Comparison of ENCODE assay signal across 21 cellular contexts in the genomic region with DNA sequence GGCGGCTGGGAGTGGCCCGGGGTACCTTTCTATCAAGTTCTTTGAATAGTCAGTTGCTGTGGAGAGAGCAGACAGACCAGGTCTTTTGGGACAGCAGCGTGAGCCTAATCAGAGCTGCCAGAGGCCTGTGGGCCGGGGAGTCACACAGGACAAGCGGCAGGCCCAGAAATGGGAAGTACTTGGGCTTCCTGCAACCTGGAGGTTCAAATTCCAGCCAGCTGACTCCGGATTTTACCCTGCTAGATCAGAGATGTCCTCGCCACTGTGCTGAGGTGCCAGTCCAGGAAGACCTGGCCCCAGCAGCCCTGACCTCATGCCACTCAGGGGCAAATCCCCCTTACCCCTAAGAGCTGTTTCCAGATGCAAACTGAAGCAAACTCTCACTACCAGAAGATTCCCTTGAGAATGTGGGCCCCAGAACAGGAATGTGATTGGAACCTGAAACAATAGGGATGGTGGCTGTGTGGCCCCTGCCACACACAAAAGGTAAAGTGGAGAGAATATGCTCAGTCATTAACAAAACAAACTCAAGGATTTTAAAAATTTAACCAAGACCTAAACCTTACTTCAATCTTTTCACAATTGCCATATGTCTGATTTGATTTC. TPM values are rescaled to one million over a fixed set of nuclear protein-coding genes. Genes with fewer than 3 reads are reported as not detected.
A peak's percentile ranks its signal among the peaks of the same experiment; 100 is the strongest.
DNase-seq lines count a peak whose midpoint lies in the region; ATAC-seq and TF ChIP-seq lines count a peak whose summit lies in the region.
"Had no signal": no experiment of that assay in that cellular context is flagged by ENCODE, and none has a peak within 500 bp of the region (broad histone marks: within the 10 kb centered on the region; RNA-seq: fewer than 3 reads in every experiment).

No MANE protein-coding gene starts in this region.

- no peaks in the 10 kb centered on the region for H3K36me3 Mint-ChIP-seq in glutamatergic neuron (ENCODE audit: unreplicated experiment)
- peaks cover 4% of the 10 kb centered on the region for H3K36me3 Mint-ChIP-seq in progenitor cell of endocrine pancreas (ENCODE audit: insufficient read depth)
- H3K36me3 Mint-ChIP-seq: CD8-positive, alpha-beta T cell had no signal

- no peak overlapping the region for H3K4me3 Mint-ChIP-seq in glutamatergic neuron (ENCODE audit: unreplicated experiment)
- H3K4me3 Mint-ChIP-seq in progenitor cell of endocrine pancreas (ENCODE audit: low read depth): no peak overlapping the region
- H3K4me3 Mint-ChIP-seq: brain; CD8-positive, alpha-beta T cell had no signal

- H3K27ac ChIP-seq in HUES64 (ENCODE audit: low read depth, low read length): peak overlapping the region; percentile 65
- H3K27ac ChIP-seq: esophagus squamous epithelium, hepatocyte, prostate gland, transverse colon had no signal

- TF ChIP-seq CTCF in glutamatergic neuron (IDR thresholded peaks at IDR 0.05; ENCODE audit: partially characterized antibody, unreplicated experiment): no peak
- no peak for TF ChIP-seq CTCF in progenitor cell of endocrine pancreas (IDR thresholded peaks at IDR 0.05; ENCODE audit: unreplicated experiment)
- no peak for TF ChIP-seq CTCF in mucosa of descending colon (IDR thresholded peaks at IDR 0.05)

- intact Hi-C loops in mucosa of descending colon (cut with DNase I, micrococcal nuclease): no loop called here

- H3K9me3 ChIP-seq in HUES64 (ENCODE audit: insufficient read depth, low read depth, low read length) (no peaks in the 10 kb centered on the region), mucosa of descending colon (no peaks in the 10 kb centered on the region)
- H3K9me3 ChIP-seq: esophagus squamous epithelium, prostate gland, transverse colon had no signal

- H3K27me3 ChIP-seq in HUES64 (ENCODE audit: insufficient read depth, low read length): no peaks in the 10 kb centered on the region
- H3K27me3 ChIP-seq: esophagus squamous epithelium, hepatocyte, transverse colon had no signal

- WGBS in HUES64: 87% methylated on average over 7 of the region's 7 CpGs

- H3K4me3 ChIP-seq in HUES64 (ENCODE audit: low read length) (no peak overlapping the region), mucosa of descending colon (no peak overlapping the region)
- H3K4me3 ChIP-seq: esophagus squamous epithelium, hepatocyte, prostate gland, transverse colon had no signal

- DNase-seq in UCSD-AML1 (lab: John Stamatoyannopoulos, UW; ENCODE audit: unreplicated experiment) (peak; percentile 25), glutamatergic neuron (no peak), progenitor cell of endocrine pancreas (ENCODE audit: low spot score, unreplicated experiment) (no peak), COLO668 (lab: John Stamatoyannopoulos, UW; ENCODE audit: unreplicated experiment) (no peak), mucosa of descending colon (no peak), NCI-H1048 (lab: John Stamatoyannopoulos, UW) (no peak)
- DNase-seq: activated CD8-positive, alpha-beta memory T cell treated with anti-CD3 and anti-CD28 coated beads for 24 hours; activated gamma-delta T cell; activated T-cell treated with anti-CD3 and anti-CD28 coated beads, Interleukin-2, amount 50 U/mL, for 1 hour; CD8-positive, alpha-beta T cell; effector memory CD4-positive, alpha-beta T cell; esophagus squamous epithelium; NCI-H1092; NCI-H187 treated with DMSO at 0.1 percent for 48 hours; NCI-H69; transverse colon had no signal

- peaks cover 7% of the 10 kb centered on the region for H3K9me3 Mint-ChIP-seq in glutamatergic neuron (ENCODE audit: unreplicated experiment)
- H3K9me3 Mint-ChIP-seq in progenitor cell of endocrine pancreas (ENCODE audit: low read depth): no peaks in the 10 kb centered on the region
- H3K9me3 Mint-ChIP-seq: brain; CD8-positive, alpha-beta T cell had no signal

- H3K9ac ChIP-seq in HUES64 (ENCODE audit: low read depth, low read length): peak overlapping the region; percentile 2; the same call in 1 of the 2 replicates

- peaks cover 33% of the 10 kb centered on the region for H3K4me1 Mint-ChIP-seq in glutamatergic neuron (ENCODE audit: low read depth, unreplicated experiment)
- peaks cover 23% of the 10 kb centered on the region for H3K4me1 Mint-ChIP-seq in progenitor cell of endocrine pancreas (ENCODE audit: low read depth)

- H3K27me3 Mint-ChIP-seq in glutamatergic neuron (ENCODE audit: unreplicated experiment) (peaks cover 2% of the 10 kb centered on the region), progenitor cell of endocrine pancreas (no peaks in the 10 kb centered on the region)
- H3K27me3 Mint-ChIP-seq: brain had no signal

- H3K27ac Mint-ChIP-seq in glutamatergic neuron (ENCODE audit: unreplicated experiment) (peak overlapping the region; percentile 72), progenitor cell of endocrine pancreas (peak overlapping the region; percentile 41)
- H3K27ac Mint-ChIP-seq: CD8-positive, alpha-beta T cell had no signal

- H3K4me1 ChIP-seq in HUES64 (ENCODE audit: insufficient read depth, low read length) (peaks cover 34% of the 10 kb centered on the region), mucosa of descending colon (ENCODE audit: low read depth) (no peaks in the 10 kb centered on the region)
- H3K4me1 ChIP-seq: prostate gland, transverse colon had no signal

- H3K36me3 ChIP-seq in HUES64 (ENCODE audit: insufficient read depth, low read length) (no peaks in the 10 kb centered on the region), mucosa of descending colon (ENCODE audit: low read depth) (no peaks in the 10 kb centered on the region)
- H3K36me3 ChIP-seq: esophagus squamous epithelium, prostate gland, transverse colon had no signal

- no peak for ATAC-seq in mucosa of descending colon
- ATAC-seq: CD8-positive, alpha-beta T cell; Right ventricle myocardium inferior had no signal

RNA-seq across cellular contexts. Expression of a gene that starts 9.7 kb away (rescaled TPM):
- polyA plus RNA-seq in HUES64 (2013, experiment 1 of 2): 20.8 TPM
- 16.9 TPM for polyA plus RNA-seq in HUES64 (2013, experiment 2 of 2)
- total RNA-seq in glutamatergic neuron (ENCODE audit: unreplicated experiment): 10.9 TPM
- total RNA-seq in progenitor cell of endocrine pancreas: 22.4 and 23.6 TPM in 2 replicates
- 1 to 10 TPM; 3.6 to 6.7 (median 5.3) TPM for total RNA-seq in mucosa of descending colon
